Comparison of ENCODE assay signal across 9 cellular contexts in genomic region chr1:160007577-160008200, GRCh38. TPM values are rescaled to one million over a fixed set of nuclear protein-coding genes. Genes with fewer than 3 reads are reported as not detected.
DNase-seq lines count a peak whose midpoint lies in the region; ATAC-seq, FAIRE-seq and TF ChIP-seq lines count a peak whose summit lies in the region.
"Had no signal": no experiment of that assay in that cellular context is flagged by ENCODE, and none has a peak within 500 bp of the region (broad histone marks: within the 10 kb centered on the region; RNA-seq: fewer than 3 reads in every experiment).

No MANE protein-coding gene starts in this region.

- TF ChIP-seq CTCF in Loucy (conservative IDR thresholded peaks at IDR 0.05; ENCODE audit: low read length) (peak; percentile 94), activated B cell treated with CpG ODN at 0.5 μM for 24 hours (IDR thresholded peaks at IDR 0.05) (peak; percentile 49), kidney (IDR thresholded peaks at IDR 0.05; ENCODE audit: borderline replicate concordance, extremely low read depth, insufficient read depth) (peak; percentile 72)

- H3K9me3 Mint-ChIP-seq in activated B cell treated with CpG ODN at 0.5 μM for 24 hours, result no peaks in the 10 kb centered on the region

- CTCF ChIA-PET in activated B cell treated with CpG ODN at 0.5 μM for 24 hours (lab: Charles Lee), result interaction anchor here (0.6 to 5.1 kb wide), 40 partner anchors 9 to 876 kb away, joined by 3 to 76 read pairs (median 5); partner anchors contain the start of genes DUSP23, FCRL6, KCNJ9 and PIGM

- H3K4me1 Mint-ChIP-seq in activated B cell treated with CpG ODN at 0.5 μM for 24 hours, result no peaks in the 10 kb centered on the region

- H2AFZ ChIP-seq in Loucy (ENCODE audit: low read length), result no peak overlapping the region

- no peak overlapping the region for H3K4me3 Mint-ChIP-seq in activated B cell treated with CpG ODN at 0.5 μM for 24 hours

- no peak overlapping the region for H3K27ac ChIP-seq in kidney (ENCODE audit: low read depth in 2 of 2, low read length in 2 of 2)

- H3K36me3 Mint-ChIP-seq in activated B cell treated with CpG ODN at 0.5 μM for 24 hours (ENCODE audit: low read depth), result no peaks in the 10 kb centered on the region

- no peaks in the 10 kb centered on the region for H3K79me2 ChIP-seq in Loucy (ENCODE audit: insufficient read depth, low read length)

- H3K9ac ChIP-seq in Loucy (ENCODE audit: low read depth, low read length, poor library complexity, severe bottlenecking) (no peak overlapping the region), kidney (ENCODE audit: low read length in 2 of 2) (no peak overlapping the region)

- no peaks in the 10 kb centered on the region for H4K20me1 ChIP-seq in Loucy (ENCODE audit: insufficient read depth, low read length, poor library complexity, severe bottlenecking)

- POLR2A ChIA-PET in activated B cell treated with CpG ODN at 0.5 μM for 24 hours (lab: Charles Lee), result no interaction called here

- no peaks in the 10 kb centered on the region for H3F3A ChIP-seq in Loucy (ENCODE audit: low read depth)

- H3K9me3 ChIP-seq in Loucy (ENCODE audit: insufficient read depth, low read depth, low read length) (no peaks in the 10 kb centered on the region), kidney (ENCODE audit: control insufficient read depth in 1 of 2, low read length in 2 of 2) (no peaks in the 10 kb centered on the region)

- no peaks in the 10 kb centered on the region for H3K4me1 ChIP-seq in Loucy (ENCODE audit: insufficient read depth, low read length, poor library complexity, severe bottlenecking)
- no peaks in the 10 kb centered on the region for H3K4me1 ChIP-seq in kidney (ENCODE audit: control insufficient read depth in 1 of 2, insufficient read depth in 1 of 2, low read depth in 1 of 2, low read length in 2 of 2)

- H3K4me3 ChIP-seq in Loucy (ENCODE audit: low read length, poor library complexity, severe bottlenecking) (no peak overlapping the region), kidney (ENCODE audit: low read length in 2 of 2) (no peak overlapping the region)

- intact Hi-C loops in activated B cell treated with CpG ODN at 0.5 μM for 24 hours (cut with micrococcal nuclease), result loop anchor here (1.0 to 5.0 kb wide), 6 partner anchors 85 to 847 kb away; partner anchors contain the start of gene DUSP23
- intact Hi-C loops in kidney (cut with DNase I), result loop anchor here (5.0 kb wide), 1 partner anchor 70 kb away; no protein-coding TSS in a partner anchor
- intact Hi-C loops in cardiac septum (cut with DNase I), result loop anchor here (2.0 to 5.0 kb wide), 2 partner anchors 63 to 210 kb away; partner anchors contain the start of gene IGSF9

- DNase-seq in ELF-1 (ENCODE audit: low read depth, low spot score) (peak; percentile 9), activated B cell treated with CpG ODN at 0.5 μM for 24 hours (no peak), kidney (no peak), T1000 (lab: John Stamatoyannopoulos, UW) (no peak), cardiac septum (ENCODE audit: low spot score) (no peak)

- H3K27me3 ChIP-seq in Loucy (ENCODE audit: insufficient read depth, low read length, poor library complexity, severe bottlenecking), result no peaks in the 10 kb centered on the region

- H3K36me3 ChIP-seq in Loucy (ENCODE audit: insufficient read depth, low read length), result no peaks in the 10 kb centered on the region
- H3K36me3 ChIP-seq in kidney (ENCODE audit: control insufficient read depth in 1 of 2, insufficient read depth in 2 of 2, low read length in 2 of 2), result no peaks in the 10 kb centered on the region

- H3K27me3 Mint-ChIP-seq in activated B cell treated with CpG ODN at 0.5 μM for 24 hours, result peaks cover 13% of the 10 kb centered on the region

- no peak for ATAC-seq in activated B cell treated with CpG ODN at 0.5 μM for 24 hours (ENCODE audit: low read depth)
- no peak for ATAC-seq in GM21619 (IDR thresholded peaks at IDR 0.05; ENCODE audit: unreplicated experiment)
- no peak for ATAC-seq in HG02973 (IDR thresholded peaks at IDR 0.05; ENCODE audit: unreplicated experiment)

- no peaks in the 10 kb centered on the region for H3K9me2 ChIP-seq in Loucy (replicated peaks; ENCODE audit: low read depth, low read length)

- FAIRE-seq in kidney (lab: Jason Lieb, UNC), result peak; percentile 73

- no peak overlapping the region for H3K27ac Mint-ChIP-seq in activated B cell treated with CpG ODN at 0.5 μM for 24 hours

- no peak overlapping the region for H3K4me2 ChIP-seq in Loucy (ENCODE audit: low read depth, low read length, poor library complexity, severe bottlenecking)

RNA-seq across cellular contexts. Expression of gene PIGM, which starts 24.1 kb away (rescaled TPM):
- total RNA-seq in activated B cell treated with CpG ODN at 0.5 μM for 24 hours (4.5 and 5.3 TPM in 2 replicates), kidney (8.5 TPM), cardiac septum (2.3 TPM)
- polyA plus RNA-seq in kidney (ENCODE audit: insufficient read depth, low read depth, low replicate concordance), result 3.3 TPM

RNA-seq across cellular contexts. Expression of gene SLAMF9, which starts 53.7 kb away (rescaled TPM):
- total RNA-seq in activated B cell treated with CpG ODN at 0.5 μM for 24 hours (not detected in 2 replicates), kidney (not detected), cardiac septum (not detected)
- not detected for polyA plus RNA-seq in kidney (ENCODE audit: insufficient read depth, low read depth, low replicate concordance)
- total RNA-seq: skeletal muscle tissue had no signal
